In the genomic region with DNA sequence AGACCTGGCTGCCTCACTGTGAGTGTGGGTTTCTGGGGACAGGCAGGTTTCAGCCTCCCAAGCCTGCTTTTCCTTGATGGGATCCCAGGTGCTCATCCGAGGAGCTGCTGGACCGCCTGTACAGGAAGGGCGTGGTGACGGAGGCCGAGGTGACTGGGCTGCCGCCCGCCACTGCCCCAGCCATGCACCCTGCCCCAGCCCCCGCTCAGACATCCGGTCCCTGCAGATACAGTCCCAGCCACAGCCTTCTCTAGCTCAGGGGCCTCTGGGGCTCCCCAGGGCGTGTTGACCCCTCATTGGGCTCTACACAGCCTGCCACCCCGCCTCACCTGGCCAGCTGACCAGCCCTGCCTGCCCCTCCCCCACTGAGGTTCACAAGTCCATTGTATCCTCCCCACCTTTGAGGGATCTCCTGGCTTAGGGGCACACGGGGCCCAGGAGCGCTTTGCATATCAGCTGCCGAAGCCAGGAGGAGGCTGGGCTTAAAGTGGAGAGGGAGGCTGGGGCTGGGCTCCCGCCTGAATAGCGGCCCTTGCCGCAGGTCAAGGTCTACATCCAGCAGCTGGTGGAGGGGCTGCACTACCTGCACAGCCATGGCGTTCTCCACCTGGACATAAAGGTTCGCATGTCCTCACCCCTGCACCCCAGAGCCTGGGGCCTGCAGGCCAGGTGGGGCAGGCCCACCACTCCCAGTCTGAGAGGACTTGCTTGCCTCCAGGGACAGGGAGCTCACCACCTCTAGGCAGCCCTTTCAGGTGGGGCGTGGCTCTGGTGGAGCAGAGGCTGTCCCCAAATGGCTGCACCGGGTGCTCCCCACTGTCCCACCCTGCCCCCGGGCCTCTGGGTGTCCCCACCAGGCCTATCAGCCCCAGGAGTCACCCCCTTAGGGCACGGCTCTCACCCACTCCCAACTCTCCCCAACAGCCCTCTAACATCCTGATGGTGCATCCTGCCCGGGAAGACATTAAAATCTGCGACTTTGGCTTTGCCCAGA, we compare ENCODE assay signal across 1 cellular context.
TF ChIP-seq lines count a peak whose summit lies in the region.

No MANE protein-coding gene starts in this region.

TF ChIP-seq in HepG2, 621 proteins besides CTCF, POLR2A, EP300 and RAD21 (continued from another document and continues in another):
- TF ChIP-seq, protein P1, sequence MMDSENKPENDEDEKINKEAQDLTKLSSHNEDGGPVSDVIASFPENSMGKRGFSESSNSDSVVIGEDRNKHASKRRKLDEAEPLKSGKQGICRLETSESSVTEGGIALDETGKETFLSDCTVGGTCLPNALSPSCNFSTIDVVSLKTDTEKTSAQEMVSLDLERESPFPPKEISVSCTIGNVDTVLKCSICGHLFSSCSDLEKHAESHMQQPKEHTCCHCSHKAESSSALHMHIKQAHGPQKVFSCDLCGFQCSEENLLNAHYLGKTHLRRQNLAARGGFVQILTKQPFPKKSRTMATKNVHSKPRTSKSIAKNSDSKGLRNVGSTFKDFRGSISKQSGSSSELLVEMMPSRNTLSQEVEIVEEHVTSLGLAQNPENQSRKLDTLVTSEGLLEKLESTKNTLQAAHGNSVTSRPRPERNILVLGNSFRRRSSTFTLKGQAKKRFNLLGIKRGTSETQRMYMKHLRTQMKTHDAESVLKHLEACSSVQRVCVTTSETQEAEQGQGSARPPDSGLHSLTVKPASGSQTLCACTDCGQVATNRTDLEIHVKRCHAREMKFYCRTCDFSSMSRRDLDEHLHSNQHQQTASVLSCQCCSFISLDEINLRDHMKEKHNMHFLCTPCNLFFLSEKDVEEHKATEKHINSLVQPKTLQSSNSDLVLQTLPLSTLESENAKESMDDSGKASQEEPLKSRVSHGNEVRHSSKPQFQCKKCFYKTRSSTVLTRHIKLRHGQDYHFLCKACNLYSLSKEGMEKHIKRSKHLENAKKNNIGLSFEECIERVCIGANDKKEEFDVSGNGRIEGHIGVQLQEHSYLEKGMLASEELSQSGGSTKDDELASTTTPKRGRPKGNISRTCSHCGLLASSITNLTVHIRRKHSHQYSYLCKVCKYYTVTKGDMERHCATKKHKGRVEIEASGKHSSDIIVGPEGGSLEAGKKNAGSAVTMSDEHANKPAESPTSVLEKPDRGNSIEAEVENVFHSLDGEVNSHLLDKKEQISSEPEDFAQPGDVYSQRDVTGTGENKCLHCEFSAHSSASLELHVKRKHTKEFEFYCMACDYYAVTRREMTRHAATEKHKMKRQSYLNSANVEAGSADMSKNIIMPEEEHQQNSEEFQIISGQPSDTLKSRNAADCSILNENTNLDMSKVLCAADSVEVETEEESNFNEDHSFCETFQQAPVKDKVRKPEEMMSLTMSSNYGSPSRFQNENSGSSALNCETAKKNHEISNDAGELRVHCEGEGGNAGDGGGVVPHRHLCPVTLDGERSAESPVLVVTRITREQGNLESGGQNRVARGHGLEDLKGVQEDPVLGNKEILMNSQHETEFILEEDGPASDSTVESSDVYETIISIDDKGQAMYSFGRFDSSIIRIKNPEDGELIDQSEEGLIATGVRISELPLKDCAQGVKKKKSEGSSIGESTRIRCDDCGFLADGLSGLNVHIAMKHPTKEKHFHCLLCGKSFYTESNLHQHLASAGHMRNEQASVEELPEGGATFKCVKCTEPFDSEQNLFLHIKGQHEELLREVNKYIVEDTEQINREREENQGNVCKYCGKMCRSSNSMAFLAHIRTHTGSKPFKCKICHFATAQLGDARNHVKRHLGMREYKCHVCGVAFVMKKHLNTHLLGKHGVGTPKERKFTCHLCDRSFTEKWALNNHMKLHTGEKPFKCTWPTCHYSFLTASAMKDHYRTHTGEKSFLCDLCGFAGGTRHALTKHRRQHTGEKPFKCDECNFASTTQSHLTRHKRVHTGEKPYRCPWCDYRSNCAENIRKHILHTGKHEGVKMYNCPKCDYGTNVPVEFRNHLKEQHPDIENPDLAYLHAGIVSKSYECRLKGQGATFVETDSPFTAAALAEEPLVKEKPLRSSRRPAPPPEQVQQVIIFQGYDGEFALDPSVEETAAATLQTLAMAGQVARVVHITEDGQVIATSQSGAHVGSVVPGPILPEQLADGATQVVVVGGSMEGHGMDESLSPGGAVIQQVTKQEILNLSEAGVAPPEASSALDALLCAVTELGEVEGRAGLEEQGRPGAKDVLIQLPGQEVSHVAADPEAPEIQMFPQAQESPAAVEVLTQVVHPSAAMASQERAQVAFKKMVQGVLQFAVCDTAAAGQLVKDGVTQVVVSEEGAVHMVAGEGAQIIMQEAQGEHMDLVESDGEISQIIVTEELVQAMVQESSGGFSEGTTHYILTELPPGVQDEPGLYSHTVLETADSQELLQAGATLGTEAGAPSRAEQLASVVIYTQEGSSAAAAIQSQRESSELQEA (CRISPR knock-in tag; IDR thresholded peaks at IDR 0.05; ENCODE audit: not compliant biosample characterization), result no peak
- TF ChIP-seq ZNF619 (CRISPR knock-in tag; IDR thresholded peaks at IDR 0.05) (0 out of 2 replicates have a peak, but pooled peaks have one; percentile 39), LCORL (IDR thresholded peaks at IDR 0.05) (no peak), LCORL (CRISPR knock-in tag; IDR thresholded peaks at IDR 0.05) (peak; percentile 81), RFX3 (CRISPR knock-in tag; IDR thresholded peaks at IDR 0.05) (no peak), MAFK (conservative IDR thresholded peaks at IDR 0.05 in 1 of 2, IDR thresholded peaks at IDR 0.05 in 1 of 2; ENCODE audit: low read length in 2 of 2) (no peak), FLYWCH1 (CRISPR knock-in tag; IDR thresholded peaks at IDR 0.05) (no peak), ZNF768 (CRISPR knock-in tag; IDR thresholded peaks at IDR 0.05) (no peak), SP1 (IDR thresholded peaks at IDR 0.05) (no peak), SP1 (CRISPR knock-in tag; IDR thresholded peaks at IDR 0.05) (no peak), NFYB (CRISPR knock-in tag; IDR thresholded peaks at IDR 0.05) (no peak), TRIM24 (CRISPR knock-in tag; IDR thresholded peaks at IDR 0.05) (no peak), ZFP1 (CRISPR knock-in tag; IDR thresholded peaks at IDR 0.05) (no peak), RFXANK (CRISPR knock-in tag; IDR thresholded peaks at IDR 0.05) (no peak), ZBTB7B (CRISPR knock-in tag; IDR thresholded peaks at IDR 0.05) (no peak; the same call in 1 of the 2 replicates), ZNF468 (CRISPR knock-in tag; IDR thresholded peaks at IDR 0.05) (no peak), ZNF724P (CRISPR knock-in tag; IDR thresholded peaks at IDR 0.05; ENCODE audit: borderline replicate concordance) (no peak), NCOR1 (IDR thresholded peaks at IDR 0.05; ENCODE audit: borderline replicate concordance, low read length) (no peak), CAMTA2 (CRISPR knock-in tag; IDR thresholded peaks at IDR 0.05; ENCODE audit: borderline replicate concordance) (no peak), FOXC1 (CRISPR knock-in tag; IDR thresholded peaks at IDR 0.05; ENCODE audit: borderline replicate concordance) (no peak), SMYD3 (CRISPR knock-in tag; IDR thresholded peaks at IDR 0.05) (no peak), NPAS2 (CRISPR knock-in tag; IDR thresholded peaks at IDR 0.05; ENCODE audit: borderline replicate concordance) (no peak), RFX5 (IDR thresholded peaks at IDR 0.05; ENCODE audit: low read depth, low read length) (no peak)
- TF ChIP-seq, protein P2, sequence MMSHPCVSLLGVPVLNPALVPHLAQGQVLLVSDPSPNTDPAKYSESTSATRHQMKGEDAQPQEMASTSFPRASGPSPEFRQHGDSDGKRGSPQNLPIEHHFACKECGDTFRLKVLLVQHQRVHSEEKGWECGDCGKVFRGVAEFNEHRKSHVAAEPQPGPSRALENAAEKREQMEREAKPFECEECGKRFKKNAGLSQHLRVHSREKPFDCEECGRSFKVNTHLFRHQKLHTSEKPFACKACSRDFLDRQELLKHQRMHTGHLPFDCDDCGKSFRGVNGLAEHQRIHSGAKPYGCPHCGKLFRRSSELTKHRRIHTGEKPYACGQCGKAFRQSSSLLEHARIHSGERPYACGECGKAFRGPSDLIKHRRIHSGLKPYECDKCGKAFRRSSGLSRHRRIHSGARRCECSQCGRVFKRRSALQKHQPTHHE (CRISPR knock-in tag; IDR thresholded peaks at IDR 0.05; ENCODE audit: borderline replicate concordance), result no peak
- TF ChIP-seq, protein P3, sequence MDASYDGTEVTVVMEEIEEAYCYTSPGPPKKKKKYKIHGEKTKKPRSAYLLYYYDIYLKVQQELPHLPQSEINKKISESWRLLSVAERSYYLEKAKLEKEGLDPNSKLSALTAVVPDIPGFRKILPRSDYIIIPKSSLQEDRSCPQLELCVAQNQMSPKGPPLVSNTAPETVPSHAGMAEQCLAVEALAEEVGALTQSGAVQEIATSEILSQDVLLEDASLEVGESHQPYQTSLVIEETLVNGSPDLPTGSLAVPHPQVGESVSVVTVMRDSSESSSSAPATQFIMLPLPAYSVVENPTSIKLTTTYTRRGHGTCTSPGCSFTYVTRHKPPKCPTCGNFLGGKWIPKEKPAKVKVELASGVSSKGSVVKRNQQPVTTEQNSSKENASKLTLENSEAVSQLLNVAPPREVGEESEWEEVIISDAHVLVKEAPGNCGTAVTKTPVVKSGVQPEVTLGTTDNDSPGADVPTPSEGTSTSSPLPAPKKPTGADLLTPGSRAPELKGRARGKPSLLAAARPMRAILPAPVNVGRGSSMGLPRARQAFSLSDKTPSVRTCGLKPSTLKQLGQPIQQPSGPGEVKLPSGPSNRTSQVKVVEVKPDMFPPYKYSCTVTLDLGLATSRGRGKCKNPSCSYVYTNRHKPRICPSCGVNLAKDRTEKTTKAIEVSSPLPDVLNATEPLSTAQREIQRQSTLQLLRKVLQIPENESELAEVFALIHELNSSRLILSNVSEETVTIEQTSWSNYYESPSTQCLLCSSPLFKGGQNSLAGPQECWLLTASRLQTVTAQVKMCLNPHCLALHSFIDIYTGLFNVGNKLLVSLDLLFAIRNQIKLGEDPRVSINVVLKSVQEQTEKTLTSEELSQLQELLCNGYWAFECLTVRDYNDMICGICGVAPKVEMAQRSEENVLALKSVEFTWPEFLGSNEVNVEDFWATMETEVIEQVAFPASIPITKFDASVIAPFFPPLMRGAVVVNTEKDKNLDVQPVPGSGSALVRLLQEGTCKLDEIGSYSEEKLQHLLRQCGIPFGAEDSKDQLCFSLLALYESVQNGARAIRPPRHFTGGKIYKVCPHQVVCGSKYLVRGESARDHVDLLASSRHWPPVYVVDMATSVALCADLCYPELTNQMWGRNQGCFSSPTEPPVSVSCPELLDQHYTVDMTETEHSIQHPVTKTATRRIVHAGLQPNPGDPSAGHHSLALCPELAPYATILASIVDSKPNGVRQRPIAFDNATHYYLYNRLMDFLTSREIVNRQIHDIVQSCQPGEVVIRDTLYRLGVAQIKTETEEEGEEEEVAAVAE (CRISPR knock-in tag; IDR thresholded peaks at IDR 0.05; ENCODE audit: borderline replicate concordance), result no peak
- TF ChIP-seq, protein P4, sequence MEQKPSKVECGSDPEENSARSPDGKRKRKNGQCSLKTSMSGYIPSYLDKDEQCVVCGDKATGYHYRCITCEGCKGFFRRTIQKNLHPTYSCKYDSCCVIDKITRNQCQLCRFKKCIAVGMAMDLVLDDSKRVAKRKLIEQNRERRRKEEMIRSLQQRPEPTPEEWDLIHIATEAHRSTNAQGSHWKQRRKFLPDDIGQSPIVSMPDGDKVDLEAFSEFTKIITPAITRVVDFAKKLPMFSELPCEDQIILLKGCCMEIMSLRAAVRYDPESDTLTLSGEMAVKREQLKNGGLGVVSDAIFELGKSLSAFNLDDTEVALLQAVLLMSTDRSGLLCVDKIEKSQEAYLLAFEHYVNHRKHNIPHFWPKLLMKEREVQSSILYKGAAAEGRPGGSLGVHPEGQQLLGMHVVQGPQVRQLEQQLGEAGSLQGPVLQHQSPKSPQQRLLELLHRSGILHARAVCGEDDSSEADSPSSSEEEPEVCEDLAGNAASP (CRISPR knock-in tag; IDR thresholded peaks at IDR 0.05; ENCODE audit: borderline replicate concordance), result no peak
- TF ChIP-seq, protein P5, sequence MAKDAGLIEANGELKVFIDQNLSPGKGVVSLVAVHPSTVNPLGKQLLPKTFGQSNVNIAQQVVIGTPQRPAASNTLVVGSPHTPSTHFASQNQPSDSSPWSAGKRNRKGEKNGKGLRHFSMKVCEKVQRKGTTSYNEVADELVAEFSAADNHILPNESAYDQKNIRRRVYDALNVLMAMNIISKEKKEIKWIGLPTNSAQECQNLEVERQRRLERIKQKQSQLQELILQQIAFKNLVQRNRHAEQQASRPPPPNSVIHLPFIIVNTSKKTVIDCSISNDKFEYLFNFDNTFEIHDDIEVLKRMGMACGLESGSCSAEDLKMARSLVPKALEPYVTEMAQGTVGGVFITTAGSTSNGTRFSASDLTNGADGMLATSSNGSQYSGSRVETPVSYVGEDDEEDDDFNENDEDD (CRISPR knock-in tag; IDR thresholded peaks at IDR 0.05; ENCODE audit: borderline replicate concordance), result no peak
- TF ChIP-seq, protein P6, sequence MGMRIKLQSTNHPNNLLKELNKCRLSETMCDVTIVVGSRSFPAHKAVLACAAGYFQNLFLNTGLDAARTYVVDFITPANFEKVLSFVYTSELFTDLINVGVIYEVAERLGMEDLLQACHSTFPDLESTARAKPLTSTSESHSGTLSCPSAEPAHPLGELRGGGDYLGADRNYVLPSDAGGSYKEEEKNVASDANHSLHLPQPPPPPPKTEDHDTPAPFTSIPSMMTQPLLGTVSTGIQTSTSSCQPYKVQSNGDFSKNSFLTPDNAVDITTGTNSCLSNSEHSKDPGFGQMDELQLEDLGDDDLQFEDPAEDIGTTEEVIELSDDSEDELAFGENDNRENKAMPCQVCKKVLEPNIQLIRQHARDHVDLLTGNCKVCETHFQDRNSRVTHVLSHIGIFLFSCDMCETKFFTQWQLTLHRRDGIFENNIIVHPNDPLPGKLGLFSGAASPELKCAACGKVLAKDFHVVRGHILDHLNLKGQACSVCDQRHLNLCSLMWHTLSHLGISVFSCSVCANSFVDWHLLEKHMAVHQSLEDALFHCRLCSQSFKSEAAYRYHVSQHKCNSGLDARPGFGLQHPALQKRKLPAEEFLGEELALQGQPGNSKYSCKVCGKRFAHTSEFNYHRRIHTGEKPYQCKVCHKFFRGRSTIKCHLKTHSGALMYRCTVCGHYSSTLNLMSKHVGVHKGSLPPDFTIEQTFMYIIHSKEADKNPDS (CRISPR knock-in tag; IDR thresholded peaks at IDR 0.05), result peak; percentile 30; the same call in 1 of the 2 replicates
- TF ChIP-seq, protein P7, sequence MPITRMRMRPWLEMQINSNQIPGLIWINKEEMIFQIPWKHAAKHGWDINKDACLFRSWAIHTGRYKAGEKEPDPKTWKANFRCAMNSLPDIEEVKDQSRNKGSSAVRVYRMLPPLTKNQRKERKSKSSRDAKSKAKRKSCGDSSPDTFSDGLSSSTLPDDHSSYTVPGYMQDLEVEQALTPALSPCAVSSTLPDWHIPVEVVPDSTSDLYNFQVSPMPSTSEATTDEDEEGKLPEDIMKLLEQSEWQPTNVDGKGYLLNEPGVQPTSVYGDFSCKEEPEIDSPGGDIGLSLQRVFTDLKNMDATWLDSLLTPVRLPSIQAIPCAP (CRISPR knock-in tag; IDR thresholded peaks at IDR 0.05; ENCODE audit: low read depth), result no peak
